ENCODE assay signal across 1 cellular context in genomic region chr1:17233675-17234074, GRCh38.
A peak's percentile ranks its signal among the peaks of the same experiment; 100 is the strongest.
TF ChIP-seq lines count a peak whose summit lies in the region.

No MANE protein-coding gene starts in this region.

TF ChIP-seq in IMR-90, 13 proteins besides CTCF, POLR2A, EP300 and RAD21 (continued from another document):
- TF ChIP-seq BHLHE40 (IDR thresholded peaks at IDR 0.05; ENCODE audit: low read depth, low read length) (peak; percentile 86), MXI1 (IDR thresholded peaks at IDR 0.05; ENCODE audit: borderline replicate concordance, low read depth, low read length) (peak; percentile 58; the same call in 1 of the 2 replicates), MAZ (IDR thresholded peaks at IDR 0.05; ENCODE audit: borderline replicate concordance, low read depth, low read length) (peak; percentile 54; the same call in 1 of the 2 replicates), MAFK (IDR thresholded peaks at IDR 0.05; ENCODE audit: low read depth, low read length) (no peak), NFE2L2 (IDR thresholded peaks at IDR 0.05; ENCODE audit: low read depth, low read length) (no peak)
- TF ChIP-seq, protein P1, sequence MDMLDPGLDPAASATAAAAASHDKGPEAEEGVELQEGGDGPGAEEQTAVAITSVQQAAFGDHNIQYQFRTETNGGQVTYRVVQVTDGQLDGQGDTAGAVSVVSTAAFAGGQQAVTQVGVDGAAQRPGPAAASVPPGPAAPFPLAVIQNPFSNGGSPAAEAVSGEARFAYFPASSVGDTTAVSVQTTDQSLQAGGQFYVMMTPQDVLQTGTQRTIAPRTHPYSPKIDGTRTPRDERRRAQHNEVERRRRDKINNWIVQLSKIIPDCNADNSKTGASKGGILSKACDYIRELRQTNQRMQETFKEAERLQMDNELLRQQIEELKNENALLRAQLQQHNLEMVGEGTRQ (IDR thresholded peaks at IDR 0.05; ENCODE audit: low read depth, low read length), result peak; percentile 72; the same call in 1 of the 2 replicates
